ENCODE assay signal across 23 cellular contexts in the genomic region with DNA sequence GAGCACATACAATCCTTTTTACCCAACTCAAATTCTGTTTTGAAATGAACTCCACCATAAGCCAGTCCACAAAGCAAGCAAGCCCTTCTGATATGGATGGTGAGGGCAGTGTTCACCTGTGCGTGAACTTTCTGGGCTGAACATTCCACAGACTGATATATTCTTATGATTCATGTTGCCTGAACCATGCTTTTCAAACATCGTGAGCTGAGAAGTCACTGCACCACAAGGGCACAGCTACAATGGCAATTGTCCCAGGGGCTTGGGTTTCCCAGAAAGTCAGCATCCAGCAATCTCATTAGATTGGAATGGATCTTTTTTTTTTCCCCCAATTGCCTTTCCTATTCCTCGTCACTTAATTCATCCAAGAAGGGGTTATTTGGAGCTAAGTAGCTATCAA.
DNase-seq lines count a peak whose midpoint lies in the region; ATAC-seq and TF ChIP-seq lines count a peak whose summit lies in the region.
"Had no signal": no experiment of that assay in that cellular context is flagged by ENCODE, and none has a peak within 500 bp of the region (broad histone marks: within the 10 kb centered on the region; RNA-seq: fewer than 3 reads in every experiment).

No MANE protein-coding gene starts in this region.

- peak overlapping the region; percentile 45 to 83 for H3K27ac ChIP-seq in thoracic aorta
- H3K27ac ChIP-seq: coronary artery, heart right ventricle had no signal

- intact Hi-C loops in activated CD4-positive, alpha-beta T cell treated with anti-CD3 and anti-CD28 coated beads for 36 hours (cut with DNase I, micrococcal nuclease), result no loop called here
- intact Hi-C loops in sciatic nerve (cut with DNase I), result no loop called here

- H3K4me1 ChIP-seq in thoracic aorta (ENCODE audit: control insufficient read depth in 1 of 2, low read depth in 2 of 2), result peaks cover 21 to 46% of the 10 kb centered on the region in 2 donors

- DNase-seq in HFFc6, result peak; percentile 41
- peak; percentile 61 for DNase-seq in astrocyte of the cerebellum (ENCODE audit: low read depth)
- peak; percentile 73 for DNase-seq in iris pigment epithelial cell (ENCODE audit: low read depth)
- DNase-seq in thoracic aorta (ENCODE audit: low spot score), result no peak
- no peak for DNase-seq in activated CD4-positive, alpha-beta T cell treated with anti-CD3 and anti-CD28 coated beads for 36 hours
- no peak for DNase-seq in NCI-H2081 treated with DMSO at 0.1 percent for 48 hours (lab: John Stamatoyannopoulos, UW)
- no peak for DNase-seq in sciatic nerve (ENCODE audit: low spot score)
- DNase-seq: activated CD4-positive, alpha-beta T cell treated with anti-CD3 and anti-CD28 coated beads, Interleukin-2, amount 10 ng/mL, durations not matched to agents 7 days and 5 days; DMS79 treated with DMSO at 0.1 percent for 48 hours; GOT3; heart right ventricle; NCI-H510A; nucleus accumbens; right cardiac atrium; stimulated activated naive CD8-positive, alpha-beta T cell treated with anti-CD3 and anti-CD28 coated beads, Interleukin-15, amount 100 ng/mL, for 72 hours; trophoblast cell had no signal

- POLR2A ChIA-PET in activated CD4-positive, alpha-beta T cell treated with anti-CD3 and anti-CD28 coated beads for 36 hours (lab: Charles Lee), result no interaction called here

- no peak for ATAC-seq in thoracic aorta (ENCODE audit: insufficient number of reproducible peaks, low FRiP score, low read depth)
- no peak for ATAC-seq in GM18502 (IDR thresholded peaks at IDR 0.05; ENCODE audit: poor library complexity, unreplicated experiment)
- no peak for ATAC-seq in activated CD4-positive, alpha-beta T cell treated with anti-CD3 and anti-CD28 coated beads for 36 hours
- ATAC-seq in sciatic nerve, result no peak
- ATAC-seq: heart right ventricle; HepG2; right cardiac atrium; stimulated activated naive CD8-positive, alpha-beta T cell treated with anti-CD3 and anti-CD28 coated beads, Interleukin-15, amount 100 ng/mL, for 72 hours had no signal

- H3K9me3 ChIP-seq in thoracic aorta, result no peaks in the 10 kb centered on the region
- H3K9me3 ChIP-seq: heart right ventricle had no signal

- no peaks in the 10 kb centered on the region for H3K9me3 Mint-ChIP-seq in HFFc6
- H3K9me3 Mint-ChIP-seq in activated CD4-positive, alpha-beta T cell treated with anti-CD3 and anti-CD28 coated beads for 36 hours (ENCODE audit: low read depth), result peaks cover 2% of the 10 kb centered on the region
- H3K9me3 Mint-ChIP-seq: T-helper 1 cell treated with Interleukin-12 subunit alpha and Interleukin-12 subunit beta and Interleukin-4 antibody, amounts not matched to agents 30 μg/mL and 1 μg/mL, for 36 hours had no signal

- H3K4me3 Mint-ChIP-seq in HFFc6, result no peak overlapping the region; the same call in 1 of the 2 replicates
- no peak overlapping the region for H3K4me3 Mint-ChIP-seq in activated CD4-positive, alpha-beta T cell treated with anti-CD3 and anti-CD28 coated beads for 36 hours
- H3K4me3 Mint-ChIP-seq: activated CD4-positive, alpha-beta T cell treated with anti-CD3 and anti-CD28 coated beads, Interleukin-2, amount 10 ng/mL, durations not matched to agents 7 days and 5 days; activated naive CD8-positive, alpha-beta T cell; activated T-helper 1 cell treated with anti-CD3 and anti-CD28 coated beads, Interleukin-12 subunit alpha, Interleukin-12 subunit beta, Interleukin-2, Interleukin-4 antibody, amounts not matched to agents 30 ng/mL and 10 ng/mL and 1 ng/mL, durations not matched to agents 14 hours and 24 hours and 36 hours; B cell; stimulated activated naive CD8-positive, alpha-beta T cell treated with anti-CD3 and anti-CD28 coated beads, Interleukin-15, amount 100 ng/mL, for 72 hours; T-helper 1 cell treated with Interleukin-12 subunit alpha and Interleukin-12 subunit beta and Interleukin-4 antibody, amounts not matched to agents 30 μg/mL and 1 μg/mL, for 36 hours had no signal

- H3K36me3 ChIP-seq in thoracic aorta, result no peaks in the 10 kb centered on the region
- H3K36me3 ChIP-seq: heart right ventricle had no signal

- H3K4me1 Mint-ChIP-seq in HFFc6 (ENCODE audit: low read depth), result peaks cover 57% of the 10 kb centered on the region
- peaks cover 19% of the 10 kb centered on the region for H3K4me1 Mint-ChIP-seq in activated CD4-positive, alpha-beta T cell treated with anti-CD3 and anti-CD28 coated beads for 36 hours
- H3K4me1 Mint-ChIP-seq: B cell had no signal

- H3K27ac Mint-ChIP-seq in HFFc6, result peak overlapping the region; percentile 24
- H3K27ac Mint-ChIP-seq in activated CD4-positive, alpha-beta T cell treated with anti-CD3 and anti-CD28 coated beads for 36 hours, result no peak overlapping the region
- H3K27ac Mint-ChIP-seq: activated CD4-positive, alpha-beta T cell treated with anti-CD3 and anti-CD28 coated beads, Interleukin-2, amount 10 ng/mL, durations not matched to agents 7 days and 5 days; activated naive CD8-positive, alpha-beta T cell; activated T-helper 1 cell treated with anti-CD3 and anti-CD28 coated beads, Interleukin-12 subunit alpha, Interleukin-12 subunit beta, Interleukin-2, Interleukin-4 antibody, amounts not matched to agents 30 ng/mL and 10 ng/mL and 1 ng/mL, durations not matched to agents 14 hours and 24 hours and 36 hours; B cell; stimulated activated naive CD8-positive, alpha-beta T cell treated with anti-CD3 and anti-CD28 coated beads, Interleukin-15, amount 100 ng/mL, for 72 hours; T-helper 1 cell treated with Interleukin-12 subunit alpha and Interleukin-12 subunit beta and Interleukin-4 antibody, amounts not matched to agents 30 μg/mL and 1 μg/mL, for 36 hours had no signal

- H3K27me3 Mint-ChIP-seq in HFFc6 (ENCODE audit: insufficient read depth), result peaks cover 2% of the 10 kb centered on the region; the same call in 1 of the 2 replicates
- H3K27me3 Mint-ChIP-seq in activated CD4-positive, alpha-beta T cell treated with anti-CD3 and anti-CD28 coated beads for 36 hours, result peaks cover 2% of the 10 kb centered on the region
- H3K27me3 Mint-ChIP-seq: activated naive CD8-positive, alpha-beta T cell; stimulated activated naive CD8-positive, alpha-beta T cell treated with anti-CD3 and anti-CD28 coated beads, Interleukin-15, amount 100 ng/mL, for 72 hours had no signal

- CTCF ChIA-PET in activated CD4-positive, alpha-beta T cell treated with anti-CD3 and anti-CD28 coated beads for 36 hours (lab: Charles Lee), result no interaction called here

- H3K4me3 ChIP-seq in astrocyte of the cerebellum (ENCODE audit: low read depth, low read length), result no peak overlapping the region
- no peak overlapping the region for H3K4me3 ChIP-seq in thoracic aorta
- H3K4me3 ChIP-seq: coronary artery, heart right ventricle had no signal

- in situ Hi-C loops in astrocyte of the cerebellum (cut with HindIII; ENCODE audit: low sequenced_read_pairs), result no loop called here

- H3K27me3 ChIP-seq in thoracic aorta (replicated peaks; ENCODE audit: insufficient read depth), result no peaks in the 10 kb centered on the region
- H3K27me3 ChIP-seq: heart right ventricle had no signal

- TF ChIP-seq CTCF in HFFc6 (IDR thresholded peaks at IDR 0.05) (no peak), astrocyte of the cerebellum (IDR thresholded peaks at IDR 0.05; ENCODE audit: low read depth, low read length, missing control alignments) (no peak), thoracic aorta (IDR thresholded peaks at IDR 0.05) (no peak)

- H3K36me3 Mint-ChIP-seq in HFFc6 (ENCODE audit: low read depth), result peaks cover 7% of the 10 kb centered on the region; the same call in 1 of the 2 replicates
- H3K36me3 Mint-ChIP-seq in activated CD4-positive, alpha-beta T cell treated with anti-CD3 and anti-CD28 coated beads for 36 hours (ENCODE audit: low read depth), result no peaks in the 10 kb centered on the region

Comparison
In these comparisons a context has a peak if more than half of its experiments do, and no peak if none do; other contexts are left out.
1. DNase-seq: peak in HFFc6 (single experiment), astrocyte of the cerebellum (single experiment) and iris pigment epithelial cell (single experiment); none in thoracic aorta (single experiment), activated CD4-positive, alpha-beta T cell treated with anti-CD3 and anti-CD28 coated beads for 36 hours (single experiment), NCI-H2081 treated with DMSO at 0.1 percent for 48 hours (single experiment) and sciatic nerve (single experiment).